ENCODE assay signal across 1 cellular context in the genomic region with DNA sequence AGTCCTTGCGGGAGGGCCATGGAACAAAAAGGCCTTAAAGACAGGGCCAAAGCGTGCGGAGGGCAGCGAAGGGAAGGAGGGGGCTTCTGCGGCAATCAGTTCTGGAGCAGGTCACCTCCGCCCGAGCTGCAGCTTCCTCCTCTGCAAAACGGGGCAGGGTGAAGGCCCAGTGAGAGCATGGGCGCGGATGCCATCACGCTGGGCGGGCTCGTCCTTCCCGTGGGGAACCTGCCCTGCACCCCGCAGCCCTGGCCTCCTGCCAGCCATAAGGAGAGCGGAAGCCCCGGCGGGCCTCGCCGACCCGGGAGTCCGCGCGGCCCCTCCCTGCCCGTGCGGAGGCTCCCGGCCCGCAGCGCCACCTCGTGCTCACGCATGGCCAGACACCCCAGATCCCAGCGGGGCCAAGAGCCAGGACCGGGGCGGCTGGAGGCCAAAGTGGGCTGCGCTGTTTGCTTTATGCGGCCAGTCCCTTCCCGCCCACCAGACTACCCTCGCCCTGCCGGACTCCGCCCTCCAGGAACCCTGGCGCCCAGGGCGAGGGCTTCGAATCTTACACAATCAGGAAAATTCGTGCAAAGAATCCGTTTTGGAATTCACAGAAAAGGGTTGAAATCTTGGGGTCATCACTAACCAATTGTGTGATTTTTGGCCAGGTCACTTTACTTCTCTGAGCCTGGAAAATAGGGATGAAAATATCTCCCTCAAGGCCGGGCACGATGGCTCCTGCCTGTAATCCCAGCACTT.
TF ChIP-seq lines count a peak whose summit lies in the region.

No MANE protein-coding gene starts in this region.

TF ChIP-seq in HepG2, 621 proteins besides CTCF, POLR2A, EP300 and RAD21 (continued from another document and continues in another):
- TF ChIP-seq, protein P1, sequence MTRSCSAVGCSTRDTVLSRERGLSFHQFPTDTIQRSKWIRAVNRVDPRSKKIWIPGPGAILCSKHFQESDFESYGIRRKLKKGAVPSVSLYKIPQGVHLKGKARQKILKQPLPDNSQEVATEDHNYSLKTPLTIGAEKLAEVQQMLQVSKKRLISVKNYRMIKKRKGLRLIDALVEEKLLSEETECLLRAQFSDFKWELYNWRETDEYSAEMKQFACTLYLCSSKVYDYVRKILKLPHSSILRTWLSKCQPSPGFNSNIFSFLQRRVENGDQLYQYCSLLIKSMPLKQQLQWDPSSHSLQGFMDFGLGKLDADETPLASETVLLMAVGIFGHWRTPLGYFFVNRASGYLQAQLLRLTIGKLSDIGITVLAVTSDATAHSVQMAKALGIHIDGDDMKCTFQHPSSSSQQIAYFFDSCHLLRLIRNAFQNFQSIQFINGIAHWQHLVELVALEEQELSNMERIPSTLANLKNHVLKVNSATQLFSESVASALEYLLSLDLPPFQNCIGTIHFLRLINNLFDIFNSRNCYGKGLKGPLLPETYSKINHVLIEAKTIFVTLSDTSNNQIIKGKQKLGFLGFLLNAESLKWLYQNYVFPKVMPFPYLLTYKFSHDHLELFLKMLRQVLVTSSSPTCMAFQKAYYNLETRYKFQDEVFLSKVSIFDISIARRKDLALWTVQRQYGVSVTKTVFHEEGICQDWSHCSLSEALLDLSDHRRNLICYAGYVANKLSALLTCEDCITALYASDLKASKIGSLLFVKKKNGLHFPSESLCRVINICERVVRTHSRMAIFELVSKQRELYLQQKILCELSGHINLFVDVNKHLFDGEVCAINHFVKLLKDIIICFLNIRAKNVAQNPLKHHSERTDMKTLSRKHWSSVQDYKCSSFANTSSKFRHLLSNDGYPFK (CRISPR knock-in tag; IDR thresholded peaks at IDR 0.05; ENCODE audit: borderline replicate concordance), result no peak
- TF ChIP-seq ZKSCAN1 (IDR thresholded peaks at IDR 0.05; ENCODE audit: low read length) (no peak), THYN1 (CRISPR knock-in tag; IDR thresholded peaks at IDR 0.05; ENCODE audit: borderline replicate concordance, low read depth) (no peak), YEATS4 (CRISPR knock-in tag; IDR thresholded peaks at IDR 0.05; ENCODE audit: borderline replicate concordance) (no peak), NR0B2 (CRISPR knock-in tag; IDR thresholded peaks at IDR 0.05) (no peak), PRPF4 (IDR thresholded peaks at IDR 0.05; ENCODE audit: low read depth, low read length, poor library complexity, severe bottlenecking) (no peak), NFIB (CRISPR knock-in tag; IDR thresholded peaks at IDR 0.05; ENCODE audit: borderline replicate concordance) (no peak), BRD4 (CRISPR knock-in tag; IDR thresholded peaks at IDR 0.05) (no peak), MIER3 (CRISPR knock-in tag; IDR thresholded peaks at IDR 0.05; ENCODE audit: borderline replicate concordance) (peak; percentile 46; the same call in 1 of the 2 replicates), XRCC5 (optimal IDR thresholded peaks at IDR 0.05; ENCODE audit: low read length) (peak; percentile 89), ZNF558 (CRISPR knock-in tag; IDR thresholded peaks at IDR 0.05; ENCODE audit: borderline replicate concordance) (no peak), HNF4A (CRISPR knock-in tag; IDR thresholded peaks at IDR 0.05) (peak; percentile 57), TCF7 (IDR thresholded peaks at IDR 0.05; ENCODE audit: low read depth) (0 out of 2 replicates have a peak, but pooled peaks have one; percentile 2), ZNF430 (CRISPR knock-in tag; IDR thresholded peaks at IDR 0.05) (peak; percentile 63; the same call in 1 of the 2 replicates), GATAD2A (CRISPR knock-in tag; IDR thresholded peaks at IDR 0.05) (peak; percentile 65), ARID2 (CRISPR knock-in tag; IDR thresholded peaks at IDR 0.05; ENCODE audit: borderline replicate concordance) (no peak), ZNF788 (CRISPR knock-in tag; IDR thresholded peaks at IDR 0.05; ENCODE audit: borderline replicate concordance) (peak; percentile 63; the same call in 1 of the 2 replicates), SKI (IDR thresholded peaks at IDR 0.05; ENCODE audit: partially characterized antibody) (peak; percentile 62), RBFOX2 (IDR thresholded peaks at IDR 0.05; ENCODE audit: low read depth, low read length) (0 out of 2 replicates have a peak, but pooled peaks have one; percentile 45), ZNF780A (CRISPR knock-in tag; IDR thresholded peaks at IDR 0.05) (no peak), ZNF224 (CRISPR knock-in tag; IDR thresholded peaks at IDR 0.05) (peak; percentile 81; the same call in 1 of the 2 replicates), ISL2 (CRISPR knock-in tag; IDR thresholded peaks at IDR 0.05) (peak; percentile 70), ZNF264 (CRISPR knock-in tag; IDR thresholded peaks at IDR 0.05) (no peak; the same call in 1 of the 2 replicates), IKZF4 (CRISPR knock-in tag; IDR thresholded peaks at IDR 0.05; ENCODE audit: borderline replicate concordance, low read depth, not compliant biosample characterization) (peak; percentile 74), PRMT3 (CRISPR knock-in tag; IDR thresholded peaks at IDR 0.05; ENCODE audit: borderline replicate concordance, low read depth) (no peak; the same call in 1 of the 2 replicates), NFATC3 (CRISPR knock-in tag; IDR thresholded peaks at IDR 0.05) (no peak), RFXANK (CRISPR knock-in tag; IDR thresholded peaks at IDR 0.05) (0 out of 2 replicates have a peak, but pooled peaks have one; percentile 46), ZNF749 (CRISPR knock-in tag; IDR thresholded peaks at IDR 0.05; ENCODE audit: borderline replicate concordance) (no peak; the same call in 1 of the 2 replicates), SYNCRIP (IDR thresholded peaks at IDR 0.05; ENCODE audit: insufficient read depth, low read depth, low read length) (no peak), POGZ (CRISPR knock-in tag; IDR thresholded peaks at IDR 0.05) (peak; percentile 73), ZBTB49 (CRISPR knock-in tag; IDR thresholded peaks at IDR 0.05; ENCODE audit: borderline replicate concordance) (no peak), ZNF550 (CRISPR knock-in tag; IDR thresholded peaks at IDR 0.05; ENCODE audit: borderline replicate concordance) (no peak; the same call in 1 of the 2 replicates), ZNF274 (CRISPR knock-in tag; IDR thresholded peaks at IDR 0.05) (peak; percentile 55; the same call in 1 of the 2 replicates)
- TF ChIP-seq, protein P2, sequence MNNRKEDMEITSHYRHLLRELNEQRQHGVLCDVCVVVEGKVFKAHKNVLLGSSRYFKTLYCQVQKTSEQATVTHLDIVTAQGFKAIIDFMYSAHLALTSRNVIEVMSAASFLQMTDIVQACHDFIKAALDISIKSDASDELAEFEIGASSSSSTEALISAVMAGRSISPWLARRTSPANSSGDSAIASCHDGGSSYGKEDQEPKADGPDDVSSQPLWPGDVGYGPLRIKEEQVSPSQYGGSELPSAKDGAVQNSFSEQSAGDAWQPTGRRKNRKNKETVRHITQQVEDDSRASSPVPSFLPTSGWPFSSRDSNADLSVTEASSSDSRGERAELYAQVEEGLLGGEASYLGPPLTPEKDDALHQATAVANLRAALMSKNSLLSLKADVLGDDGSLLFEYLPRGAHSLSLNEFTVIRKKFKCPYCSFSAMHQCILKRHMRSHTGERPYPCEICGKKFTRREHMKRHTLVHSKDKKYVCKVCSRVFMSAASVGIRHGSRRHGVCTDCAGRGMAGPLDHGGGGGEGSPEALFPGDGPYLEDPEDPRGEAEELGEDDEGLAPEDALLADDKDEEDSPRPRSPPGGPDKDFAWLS (CRISPR knock-in tag; IDR thresholded peaks at IDR 0.05; ENCODE audit: borderline replicate concordance), result no peak
- TF ChIP-seq, protein P3, sequence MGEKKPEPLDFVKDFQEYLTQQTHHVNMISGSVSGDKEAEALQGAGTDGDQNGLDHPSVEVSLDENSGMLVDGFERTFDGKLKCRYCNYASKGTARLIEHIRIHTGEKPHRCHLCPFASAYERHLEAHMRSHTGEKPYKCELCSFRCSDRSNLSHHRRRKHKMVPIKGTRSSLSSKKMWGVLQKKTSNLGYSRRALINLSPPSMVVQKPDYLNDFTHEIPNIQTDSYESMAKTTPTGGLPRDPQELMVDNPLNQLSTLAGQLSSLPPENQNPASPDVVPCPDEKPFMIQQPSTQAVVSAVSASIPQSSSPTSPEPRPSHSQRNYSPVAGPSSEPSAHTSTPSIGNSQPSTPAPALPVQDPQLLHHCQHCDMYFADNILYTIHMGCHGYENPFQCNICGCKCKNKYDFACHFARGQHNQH (CRISPR knock-in tag; IDR thresholded peaks at IDR 0.05), result peak; percentile 49; the same call in 1 of the 2 replicates
- TF ChIP-seq, protein P4, sequence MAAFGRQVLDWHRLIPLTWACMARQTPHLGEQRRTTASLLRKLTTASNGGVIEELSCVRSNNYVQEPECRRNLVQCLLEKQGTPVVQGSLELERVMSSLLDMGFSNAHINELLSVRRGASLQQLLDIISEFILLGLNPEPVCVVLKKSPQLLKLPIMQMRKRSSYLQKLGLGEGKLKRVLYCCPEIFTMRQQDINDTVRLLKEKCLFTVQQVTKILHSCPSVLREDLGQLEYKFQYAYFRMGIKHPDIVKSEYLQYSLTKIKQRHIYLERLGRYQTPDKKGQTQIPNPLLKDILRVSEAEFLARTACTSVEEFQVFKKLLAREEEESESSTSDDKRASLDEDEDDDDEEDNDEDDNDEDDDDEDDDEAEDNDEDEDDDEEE (CRISPR knock-in tag; IDR thresholded peaks at IDR 0.05), result peak; percentile 67; the same call in 1 of the 2 replicates
- TF ChIP-seq, protein P5, sequence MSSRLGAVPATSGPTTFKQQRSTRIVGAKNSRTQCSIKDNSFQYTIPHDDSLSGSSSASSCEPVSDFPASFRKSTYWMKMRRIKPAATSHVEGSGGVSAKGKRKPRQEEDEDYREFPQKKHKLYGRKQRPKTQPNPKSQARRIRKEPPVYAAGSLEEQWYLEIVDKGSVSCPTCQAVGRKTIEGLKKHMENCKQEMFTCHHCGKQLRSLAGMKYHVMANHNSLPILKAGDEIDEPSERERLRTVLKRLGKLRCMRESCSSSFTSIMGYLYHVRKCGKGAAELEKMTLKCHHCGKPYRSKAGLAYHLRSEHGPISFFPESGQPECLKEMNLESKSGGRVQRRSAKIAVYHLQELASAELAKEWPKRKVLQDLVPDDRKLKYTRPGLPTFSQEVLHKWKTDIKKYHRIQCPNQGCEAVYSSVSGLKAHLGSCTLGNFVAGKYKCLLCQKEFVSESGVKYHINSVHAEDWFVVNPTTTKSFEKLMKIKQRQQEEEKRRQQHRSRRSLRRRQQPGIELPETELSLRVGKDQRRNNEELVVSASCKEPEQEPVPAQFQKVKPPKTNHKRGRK (CRISPR knock-in tag; IDR thresholded peaks at IDR 0.05), result no peak
- TF ChIP-seq, protein P6, sequence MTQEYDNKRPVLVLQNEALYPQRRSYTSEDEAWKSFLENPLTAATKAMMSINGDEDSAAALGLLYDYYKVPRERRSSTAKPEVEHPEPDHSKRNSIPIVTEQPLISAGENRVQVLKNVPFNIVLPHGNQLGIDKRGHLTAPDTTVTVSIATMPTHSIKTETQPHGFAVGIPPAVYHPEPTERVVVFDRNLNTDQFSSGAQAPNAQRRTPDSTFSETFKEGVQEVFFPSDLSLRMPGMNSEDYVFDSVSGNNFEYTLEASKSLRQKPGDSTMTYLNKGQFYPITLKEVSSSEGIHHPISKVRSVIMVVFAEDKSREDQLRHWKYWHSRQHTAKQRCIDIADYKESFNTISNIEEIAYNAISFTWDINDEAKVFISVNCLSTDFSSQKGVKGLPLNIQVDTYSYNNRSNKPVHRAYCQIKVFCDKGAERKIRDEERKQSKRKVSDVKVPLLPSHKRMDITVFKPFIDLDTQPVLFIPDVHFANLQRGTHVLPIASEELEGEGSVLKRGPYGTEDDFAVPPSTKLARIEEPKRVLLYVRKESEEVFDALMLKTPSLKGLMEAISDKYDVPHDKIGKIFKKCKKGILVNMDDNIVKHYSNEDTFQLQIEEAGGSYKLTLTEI (CRISPR knock-in tag; conservative IDR thresholded peaks at IDR 0.05), result no peak
- TF ChIP-seq, protein P7, sequence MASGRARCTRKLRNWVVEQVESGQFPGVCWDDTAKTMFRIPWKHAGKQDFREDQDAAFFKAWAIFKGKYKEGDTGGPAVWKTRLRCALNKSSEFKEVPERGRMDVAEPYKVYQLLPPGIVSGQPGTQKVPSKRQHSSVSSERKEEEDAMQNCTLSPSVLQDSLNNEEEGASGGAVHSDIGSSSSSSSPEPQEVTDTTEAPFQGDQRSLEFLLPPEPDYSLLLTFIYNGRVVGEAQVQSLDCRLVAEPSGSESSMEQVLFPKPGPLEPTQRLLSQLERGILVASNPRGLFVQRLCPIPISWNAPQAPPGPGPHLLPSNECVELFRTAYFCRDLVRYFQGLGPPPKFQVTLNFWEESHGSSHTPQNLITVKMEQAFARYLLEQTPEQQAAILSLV (CRISPR knock-in tag; IDR thresholded peaks at IDR 0.05; ENCODE audit: borderline replicate concordance), result peak; percentile 84; the same call in 1 of the 2 replicates
- TF ChIP-seq, protein P8, sequence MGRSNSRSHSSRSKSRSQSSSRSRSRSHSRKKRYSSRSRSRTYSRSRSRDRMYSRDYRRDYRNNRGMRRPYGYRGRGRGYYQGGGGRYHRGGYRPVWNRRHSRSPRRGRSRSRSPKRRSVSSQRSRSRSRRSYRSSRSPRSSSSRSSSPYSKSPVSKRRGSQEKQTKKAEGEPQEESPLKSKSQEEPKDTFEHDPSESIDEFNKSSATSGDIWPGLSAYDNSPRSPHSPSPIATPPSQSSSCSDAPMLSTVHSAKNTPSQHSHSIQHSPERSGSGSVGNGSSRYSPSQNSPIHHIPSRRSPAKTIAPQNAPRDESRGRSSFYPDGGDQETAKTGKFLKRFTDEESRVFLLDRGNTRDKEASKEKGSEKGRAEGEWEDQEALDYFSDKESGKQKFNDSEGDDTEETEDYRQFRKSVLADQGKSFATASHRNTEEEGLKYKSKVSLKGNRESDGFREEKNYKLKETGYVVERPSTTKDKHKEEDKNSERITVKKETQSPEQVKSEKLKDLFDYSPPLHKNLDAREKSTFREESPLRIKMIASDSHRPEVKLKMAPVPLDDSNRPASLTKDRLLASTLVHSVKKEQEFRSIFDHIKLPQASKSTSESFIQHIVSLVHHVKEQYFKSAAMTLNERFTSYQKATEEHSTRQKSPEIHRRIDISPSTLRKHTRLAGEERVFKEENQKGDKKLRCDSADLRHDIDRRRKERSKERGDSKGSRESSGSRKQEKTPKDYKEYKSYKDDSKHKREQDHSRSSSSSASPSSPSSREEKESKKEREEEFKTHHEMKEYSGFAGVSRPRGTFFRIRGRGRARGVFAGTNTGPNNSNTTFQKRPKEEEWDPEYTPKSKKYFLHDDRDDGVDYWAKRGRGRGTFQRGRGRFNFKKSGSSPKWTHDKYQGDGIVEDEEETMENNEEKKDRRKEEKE (IDR thresholded peaks at IDR 0.05), result no peak
